29 cellular contexts compared by ENCODE assay signal in genomic region chr3:29903600-29903999, GRCh38.
"Had no signal": no experiment of that assay in that cellular context is flagged by ENCODE, and none has a peak within 500 bp of the region (broad histone marks: within the 10 kb centered on the region; RNA-seq: fewer than 3 reads in every experiment).

No MANE protein-coding gene starts in this region.

- FAIRE-seq: endometrium, endothelial cell of umbilical vein, frontal cortex had no signal

- H3K79me2 ChIP-seq: hepatocyte had no signal

- H3K4me1 ChIP-seq: colonic mucosa, foreskin keratinocyte had no signal

- H3K4me3 Mint-ChIP-seq: dendritic cell treated with granulocyte-macrophage colony-stimulating factor and Interleukin-4, amounts not matched to agents 40 ng/mL and 50 ng/mL, for 4 days; effector memory CD8-positive, alpha-beta T cell; endodermal cell had no signal

- H3K9me3 Mint-ChIP-seq: dendritic cell treated with granulocyte-macrophage colony-stimulating factor and Interleukin-4, amounts not matched to agents 40 ng/mL and 50 ng/mL, for 4 days; effector memory CD8-positive, alpha-beta T cell; endodermal cell had no signal

- H2AFZ ChIP-seq: hepatocyte had no signal

- H3K36me3 ChIP-seq: colonic mucosa, esophagus squamous epithelium, gastrocnemius medialis, gastroesophageal sphincter had no signal

- ATAC-seq: effector memory CD8-positive, alpha-beta T cell; esophagus mucosa; foreskin keratinocyte; gastrocnemius medialis; gastroesophageal sphincter; heart left ventricle; heart right ventricle had no signal

- H3K4me2 ChIP-seq: hepatocyte had no signal

- H3K4me1 Mint-ChIP-seq: endodermal cell had no signal

- H3K27ac ChIP-seq: colonic mucosa, coronary artery, dorsolateral prefrontal cortex, epithelial cell of prostate, esophagus muscularis mucosa, esophagus squamous epithelium, foreskin keratinocyte, gastrocnemius medialis, gastroesophageal sphincter, heart left ventricle, heart right ventricle, hepatocyte had no signal

- H3K9me3 ChIP-seq: colonic mucosa, esophagus muscularis mucosa, esophagus squamous epithelium, gastrocnemius medialis, gastroesophageal sphincter, heart left ventricle, heart right ventricle had no signal

- H3K27me3 Mint-ChIP-seq: dendritic cell treated with granulocyte-macrophage colony-stimulating factor and Interleukin-4, amounts not matched to agents 40 ng/mL and 50 ng/mL, for 4 days; effector memory CD8-positive, alpha-beta T cell had no signal

- H3K4me3 ChIP-seq: colonic mucosa, coronary artery, dorsolateral prefrontal cortex, esophagus muscularis mucosa, esophagus squamous epithelium, gastrocnemius medialis, gastroesophageal sphincter, heart left ventricle, heart right ventricle, hepatocyte had no signal

- H3K27ac Mint-ChIP-seq: dendritic cell treated with granulocyte-macrophage colony-stimulating factor and Interleukin-4, amounts not matched to agents 40 ng/mL and 50 ng/mL, for 4 days; effector memory CD8-positive, alpha-beta T cell; endodermal cell had no signal

- H3K27me3 ChIP-seq: colonic mucosa, esophagus muscularis mucosa, esophagus squamous epithelium, foreskin keratinocyte, gastrocnemius medialis, gastroesophageal sphincter, heart left ventricle, heart right ventricle, hepatocyte had no signal

- DNase-seq: colonic mucosa; cortex of kidney; dermis blood vessel endothelial cell; dorsolateral prefrontal cortex; effector CD4-positive, alpha-beta T cell; effector CD8-positive, alpha-beta T cell; effector memory CD4-positive, alpha-beta T cell; effector memory CD8-positive, alpha-beta T cell; endodermal cell; erythroblast; esophagus squamous epithelium; foreskin fibroblast; foreskin keratinocyte; foreskin melanocyte; gastrocnemius medialis; glutamatergic neuron; head of caudate nucleus; heart left ventricle; heart right ventricle had no signal
